In genomic region chr6:2998249-2999004, GRCh38 we compare ENCODE assay signal across 8 cellular contexts. TPM values are rescaled to one million over a fixed set of nuclear protein-coding genes. Genes with fewer than 3 reads are reported as not detected.
DNase-seq lines count a peak whose midpoint lies in the region; ATAC-seq and TF ChIP-seq lines count a peak whose summit lies in the region.
"Not testable (repeated sequence)": the region's sequence is repeated elsewhere in the genome, so short reads cannot be mapped to it uniquely, and the experiment has no call there.

No MANE protein-coding gene starts in this region.

- POLR2A ChIA-PET in HEK293 (lab: Yijun Ruan, JAX), result interaction anchor here (0.6 to 1.8 kb wide), 3 partner anchors 8 to 62 kb away, joined by 9 to 14 read pairs (median 12); no protein-coding TSS in a partner anchor

- H3K9me3 ChIP-seq in HEK293 (ENCODE audit: control insufficient read depth, insufficient read depth, low read depth, low read length); breast epithelium; neuron (ENCODE audit: low read length); testis: not testable (repeated sequence)

- H2AFZ ChIP-seq in neuron (ENCODE audit: low read depth, low read length), result peak overlapping the region; percentile 27

- intact Hi-C loops in breast epithelium (cut with DNase I; ENCODE audit: low total_unique reads) (loop anchor here (10.0 kb wide), 1 partner anchor 246 kb away; no protein-coding TSS in a partner anchor), left cardiac atrium (cut with DNase I) (loop anchor here in 1 of 2 donors (5.0 kb wide), 1 partner anchor 59 kb away; no protein-coding TSS in a partner anchor)
- intact Hi-C loops in testis (cut with DNase I; ENCODE audit: low total_unique reads), result not testable (repeated sequence)

- 3 to 6% methylated on average over 10 to 14 of the region's 16 CpGs for WGBS in testis, 2 donors

- peak; percentile 24 for DNase-seq in EL
- peak; percentile 29 for DNase-seq in NCI-H2171 treated with DMSO at 0.1 percent for 48 hours (lab: John Stamatoyannopoulos, UW)
- peak; percentile 42 to 47 for DNase-seq in activated CD4-positive, alpha-beta T cell treated with anti-CD3 and anti-CD28 coated beads for 4 hours
- DNase-seq in breast epithelium (ENCODE audit: low spot score in 2 of 2); left cardiac atrium; testis: not testable (repeated sequence)

- H3K27me3 ChIP-seq in breast epithelium; neuron (ENCODE audit: insufficient read depth, low read length); testis: not testable (repeated sequence)

- not testable (repeated sequence) for TF ChIP-seq POLR2A in breast epithelium (IDR thresholded peaks at IDR 0.05); testis (IDR thresholded peaks at IDR 0.05)

- H3K36me3 ChIP-seq in HEK293 (ENCODE audit: control insufficient read depth in 2 of 2, insufficient read depth in 1 of 2, low read length in 2 of 2); breast epithelium; neuron (ENCODE audit: insufficient read depth, low read length); testis (ENCODE audit: low read depth, missing control alignments): not testable (repeated sequence)

- not testable (repeated sequence) for H3K4me1 ChIP-seq in HEK293 (ENCODE audit: control insufficient read depth, insufficient read depth, low read length); breast epithelium
- H3K4me1 ChIP-seq in neuron (ENCODE audit: insufficient read depth, low read length), result peaks cover 19% of the 10 kb centered on the region
- peaks cover 18% of the 10 kb centered on the region for H3K4me1 ChIP-seq in testis

- ATAC-seq in left cardiac atrium, result peak; percentile 53 to 73

- H3K4me3 ChIP-seq in HEK293 (ENCODE audit: low read depth, low read length), result not testable (repeated sequence)
- H3K4me3 ChIP-seq in breast epithelium (peak overlapping the region; percentile 76 to 99 (median 88)), neuron (ENCODE audit: low read length) (peak overlapping the region; percentile 62), testis (peak overlapping the region; percentile 62 to 76)

- CTCF ChIA-PET in HEK293 (lab: Yijun Ruan, JAX), result interaction anchor here (0.6 to 8.1 kb wide), 9 partner anchors 40 to 207 kb away, joined by 3 to 71 read pairs (median 4); no protein-coding TSS in a partner anchor

- H3K27ac ChIP-seq in HEK293 (ENCODE audit: extremely low read depth, low read depth, low read length), result not testable (repeated sequence)
- H3K27ac ChIP-seq in breast epithelium, result peak overlapping the region; percentile 88 to 95
- H3K27ac ChIP-seq in testis, result peak overlapping the region; percentile 72 to 80

- TF ChIP-seq CTCF in HEK293 (tag by site-specific recombination; IDR thresholded peaks at IDR 0.05), result peak; percentile 70
- TF ChIP-seq CTCF in breast epithelium (IDR thresholded peaks at IDR 0.05), result peak; percentile 65 to 89 (median 66)
- peak; percentile 62 to 87 (median 64) for TF ChIP-seq CTCF in testis (IDR thresholded peaks at IDR 0.05)

TF ChIP-seq in HEK293, 187 proteins besides CTCF, POLR2A, EP300 and RAD21:
- 0 out of 2 replicates have a peak, but pooled peaks have one; percentile 13 for TF ChIP-seq ZNF366 (tag by site-specific recombination; conservative IDR thresholded peaks at IDR 0.05)
- TF ChIP-seq ZNF24 (tag by site-specific recombination; IDR thresholded peaks at IDR 0.05), result peak; percentile 98
- peak; percentile 77 for TF ChIP-seq ZNF654 (tag by site-specific recombination; IDR thresholded peaks at IDR 0.05; ENCODE audit: low read depth)
- peak; percentile 73 for TF ChIP-seq SP2 (tag by site-specific recombination; IDR thresholded peaks at IDR 0.05)
- peak; percentile 9; the same call in 1 of the 2 replicates for TF ChIP-seq GLIS1 (tag by site-specific recombination; IDR thresholded peaks at IDR 0.05)
- TF ChIP-seq PRDM1 (tag by site-specific recombination; IDR thresholded peaks at IDR 0.05), result 0 out of 2 replicates have a peak, but pooled peaks have one; percentile 33
- peak; percentile 84 for TF ChIP-seq PRDM10 (tag by site-specific recombination; IDR thresholded peaks at IDR 0.05)
- TF ChIP-seq ZNF341 (tag by site-specific recombination; IDR thresholded peaks at IDR 0.05; ENCODE audit: low read depth), result peak; percentile 18; the same call in 1 of the 2 replicates
TF ChIP-seq in HEK293: peak in this region for 8; not testable (repeated sequence) for 179.

RNA-seq across cellular contexts. Expression of gene NQO2, which starts 1.3 kb away (rescaled TPM):
- total RNA-seq in breast epithelium (10 to 100 TPM; 23.6 to 64.6 (median 24.9) TPM), left cardiac atrium (10 to 100 TPM; 46.2 to 53.8 TPM), testis (10 to 100 TPM in 1 of 2 donors, 1 to 10 TPM in 1; 9.5 to 16.8 TPM)
- 35.6 TPM for polyA plus RNA-seq in testis (ENCODE audit: insufficient read depth, low read depth, low replicate concordance)

RNA-seq across cellular contexts. Expression of gene SERPINB6, which starts 27.1 kb away (rescaled TPM):
- 100 to 1,000 TPM; 100 to 146 (median 137) TPM for total RNA-seq in breast epithelium
- total RNA-seq in left cardiac atrium, result 100 to 1,000 TPM; 218 to 225 TPM
- total RNA-seq in testis, result 100 to 1,000 TPM; 203 to 281 TPM
- 348 TPM for polyA plus RNA-seq in testis (ENCODE audit: insufficient read depth, low read depth, low replicate concordance)
